ENCODE assay signal across 10 cellular contexts in genomic region chr12:121611306-121611705, GRCh38. TPM values are rescaled to one million over a fixed set of nuclear protein-coding genes. Genes with fewer than 3 reads are reported as not detected.
DNase-seq lines count a peak whose midpoint lies in the region; ATAC-seq and TF ChIP-seq lines count a peak whose summit lies in the region.
"Had no signal": no experiment of that assay in that cellular context is flagged by ENCODE, and none has a peak within 500 bp of the region (broad histone marks: within the 10 kb centered on the region; RNA-seq: fewer than 3 reads in every experiment).

No MANE protein-coding gene starts in this region.

- H3K4me1 ChIP-seq in mesenchymal stem cell (ENCODE audit: control insufficient read depth, insufficient read depth, low read depth, low read length), result no peaks in the 10 kb centered on the region

- no peaks in the 10 kb centered on the region for H3K36me3 ChIP-seq in mesenchymal stem cell (ENCODE audit: control insufficient read depth in 1 of 2, insufficient read depth in 2 of 2, low read depth in 1 of 2, low read length in 2 of 2)

- no peak overlapping the region for H2BK5ac ChIP-seq in mesenchymal stem cell (ENCODE audit: low read depth, low read length, poor library complexity, severe bottlenecking)

- H2BK15ac ChIP-seq in mesenchymal stem cell (ENCODE audit: low read depth, poor library complexity, severe bottlenecking), result no peak overlapping the region

- POLR2A ChIA-PET in activated CD8-positive, alpha-beta T cell treated with anti-CD3 and anti-CD28 coated beads for 36 hours (lab: Charles Lee), result interaction anchor here (0.6 kb wide), 1 partner anchor 21 kb away, joined by 3 read pairs; no protein-coding TSS in a partner anchor

- intact Hi-C loops in activated CD8-positive, alpha-beta T cell treated with anti-CD3 and anti-CD28 coated beads for 36 hours (cut with micrococcal nuclease), result no loop called here

- no peak for TF ChIP-seq CTCF in activated CD8-positive, alpha-beta T cell treated with anti-CD3 and anti-CD28 coated beads for 36 hours (IDR thresholded peaks at IDR 0.05)
- TF ChIP-seq CTCF in GM10266 (IDR thresholded peaks at IDR 0.05; ENCODE audit: control insufficient read depth, insufficient read depth, low read depth, missing control alignments), result no peak

- no peak overlapping the region for H3K23ac ChIP-seq in mesenchymal stem cell (ENCODE audit: low read length in 2 of 2)

- H3K27ac Mint-ChIP-seq in activated CD8-positive, alpha-beta T cell treated with anti-CD3 and anti-CD28 coated beads for 36 hours, result no peak overlapping the region

- H3K36me3 Mint-ChIP-seq in activated CD8-positive, alpha-beta T cell treated with anti-CD3 and anti-CD28 coated beads for 36 hours (ENCODE audit: low read depth), result no peaks in the 10 kb centered on the region

- H3K18ac ChIP-seq in mesenchymal stem cell (ENCODE audit: low read depth in 1 of 2, low read length in 2 of 2), result peak overlapping the region in 1 of 2 experiments; percentile 28

- no peaks in the 10 kb centered on the region for H3K4me1 Mint-ChIP-seq in activated CD8-positive, alpha-beta T cell treated with anti-CD3 and anti-CD28 coated beads for 36 hours (ENCODE audit: low read depth)

- H2AK5ac ChIP-seq in mesenchymal stem cell (ENCODE audit: low read length, severe bottlenecking), result no peak overlapping the region

- H2BK120ac ChIP-seq in mesenchymal stem cell (ENCODE audit: low read depth, low read length), result no peak overlapping the region

- H4K8ac ChIP-seq in mesenchymal stem cell (ENCODE audit: low read length), result no peak overlapping the region

- no peak overlapping the region for H3K4me3 Mint-ChIP-seq in activated CD8-positive, alpha-beta T cell treated with anti-CD3 and anti-CD28 coated beads for 36 hours

- H3K27ac ChIP-seq in mesenchymal stem cell (ENCODE audit: low read length, poor library complexity, severe bottlenecking), result no peak overlapping the region

- H3K4me3 ChIP-seq in mesenchymal stem cell (ENCODE audit: insufficient read depth in 1 of 2, low read depth in 1 of 2, low read length in 2 of 2), result no peak overlapping the region
- H3K4me3 ChIP-seq: lung, skin epidermis had no signal

- H4K91ac ChIP-seq in mesenchymal stem cell (ENCODE audit: low read length), result no peak overlapping the region

- ATAC-seq in activated CD8-positive, alpha-beta T cell treated with anti-CD3 and anti-CD28 coated beads for 36 hours, result peak; percentile 78
- ATAC-seq in HG02973 (IDR thresholded peaks at IDR 0.05; ENCODE audit: unreplicated experiment) (no peak), GM19023 (IDR thresholded peaks at IDR 0.05; ENCODE audit: unreplicated experiment) (no peak)

- no peak overlapping the region for H3K4ac ChIP-seq in mesenchymal stem cell (ENCODE audit: low read depth in 1 of 2, low read length in 2 of 2)

- peak overlapping the region; percentile 85 for H3K9ac ChIP-seq in mesenchymal stem cell (ENCODE audit: low read length)

- no peak overlapping the region for H2AFZ ChIP-seq in mesenchymal stem cell (ENCODE audit: low read depth, low read length)

- DNase-seq in stimulated activated CD4-positive, alpha-beta T cell treated with anti-CD3 and anti-CD28 coated beads, Interleukin-12 subunit alpha, Interleukin-12 subunit beta, amount 100 ng/mL, for 4 hours, result peak; percentile 13
- no peak for DNase-seq in stimulated activated CD4-positive, alpha-beta T cell treated with anti-CD3 and anti-CD28 coated beads, Interleukin-1b, Interleukin-23, amount 100 ng/mL, for 48 hours
- DNase-seq in activated CD8-positive, alpha-beta T cell treated with anti-CD3 and anti-CD28 coated beads for 36 hours, result peak; percentile 48
- no peak for DNase-seq in mesenchymal stem cell
- DNase-seq in GM10266 (ENCODE audit: extremely low spot score), result no peak
- DNase-seq in NCI-H526 (lab: John Stamatoyannopoulos, UW), result no peak

- no peaks in the 10 kb centered on the region for H3K9me3 Mint-ChIP-seq in activated CD8-positive, alpha-beta T cell treated with anti-CD3 and anti-CD28 coated beads for 36 hours

- H3K79me1 ChIP-seq in mesenchymal stem cell (replicated peaks; ENCODE audit: low read length, poor library complexity, severe bottlenecking), result no peaks in the 10 kb centered on the region

- no peaks in the 10 kb centered on the region for H3K27me3 Mint-ChIP-seq in activated CD8-positive, alpha-beta T cell treated with anti-CD3 and anti-CD28 coated beads for 36 hours

- WGBS in mesenchymal stem cell, result 85% methylated on average over 2 of the region's 2 CpGs

- no peaks in the 10 kb centered on the region for H3K9me3 ChIP-seq in mesenchymal stem cell (ENCODE audit: control insufficient read depth, low read length)

- H3K4me2 ChIP-seq in mesenchymal stem cell (ENCODE audit: low read length, poor library complexity, severe bottlenecking), result no peak overlapping the region

- peak overlapping the region in 1 of 2 experiments; percentile 66 for H2BK12ac ChIP-seq in mesenchymal stem cell (ENCODE audit: low read length in 2 of 2)

- CTCF ChIA-PET in activated CD8-positive, alpha-beta T cell treated with anti-CD3 and anti-CD28 coated beads for 36 hours (lab: Charles Lee), result interaction anchor here (1.2 kb wide), 2 partner anchors 59 to 71 kb away, joined by 3 to 4 read pairs; no protein-coding TSS in a partner anchor

- no peaks in the 10 kb centered on the region for H3K27me3 ChIP-seq in mesenchymal stem cell (ENCODE audit: control insufficient read depth in 1 of 2, insufficient read depth in 1 of 2, low read length in 2 of 2)

- no peak overlapping the region for H3K14ac ChIP-seq in mesenchymal stem cell (ENCODE audit: low read length in 2 of 2)

RNA-seq across cellular contexts. Expression of gene ORAI1, which starts 15.0 kb away (rescaled TPM):
- 10 to 100 TPM; 37.0 to 38.1 TPM for total RNA-seq in activated CD8-positive, alpha-beta T cell treated with anti-CD3 and anti-CD28 coated beads for 36 hours
- 31.8 TPM for polyA plus RNA-seq in mesenchymal stem cell (2013, experiment 1 of 2)
- 32.0 TPM for polyA plus RNA-seq in mesenchymal stem cell (2013, experiment 2 of 2)

RNA-seq across cellular contexts. Expression of gene KDM2B, which starts 30.5 kb away (rescaled TPM):
- 10 to 100 TPM; 61.0 to 61.7 TPM for total RNA-seq in activated CD8-positive, alpha-beta T cell treated with anti-CD3 and anti-CD28 coated beads for 36 hours
- 15.0 TPM for polyA plus RNA-seq in mesenchymal stem cell (2013, experiment 1 of 2)
- polyA plus RNA-seq in mesenchymal stem cell (2013, experiment 2 of 2), result 13.5 TPM

RNA-seq across cellular contexts. Expression of gene MORN3, which starts 58.1 kb away (rescaled TPM):
- 1 to 10 TPM in 1 of 2 experiments, under 1 TPM in 1; 0.51 to 1.1 TPM for total RNA-seq in activated CD8-positive, alpha-beta T cell treated with anti-CD3 and anti-CD28 coated beads for 36 hours
- 0.35 TPM for polyA plus RNA-seq in mesenchymal stem cell (2013, experiment 1 of 2)
- 0.44 TPM for polyA plus RNA-seq in mesenchymal stem cell (2013, experiment 2 of 2)

Comparison
In these comparisons a context has a peak if more than half of its experiments do, and no peak if none do; other contexts are left out.
1. DNase-seq: peak in stimulated activated CD4-positive, alpha-beta T cell treated with anti-CD3 and anti-CD28 coated beads, Interleukin-12 subunit alpha, Interleukin-12 subunit beta, amount 100 ng/mL, for 4 hours (single experiment) and activated CD8-positive, alpha-beta T cell treated with anti-CD3 and anti-CD28 coated beads for 36 hours (single experiment); none in stimulated activated CD4-positive, alpha-beta T cell treated with anti-CD3 and anti-CD28 coated beads, Interleukin-1b, Interleukin-23, amount 100 ng/mL, for 48 hours (single experiment), mesenchymal stem cell (single experiment), GM10266 (single experiment) and NCI-H526 (0 of 2).